ENCODE assay signal across 17 cellular contexts in genomic region chr17:32287804-32288511, GRCh38.
"Had no signal": no experiment of that assay in that cellular context is flagged by ENCODE, and none has a peak within 500 bp of the region (broad histone marks: within the 10 kb centered on the region; RNA-seq: fewer than 3 reads in every experiment).

No MANE protein-coding gene starts in this region.

- H3K36me3 ChIP-seq: adrenal gland, lower lobe of right lung, upper lobe of left lung had no signal

- H3K27ac Mint-ChIP-seq: activated CD4-positive, alpha-beta T cell treated with anti-CD3 and anti-CD28 coated beads, Interleukin-2, amount 10 ng/mL, durations not matched to agents 24 days and 14 days; activated naive CD4-positive, alpha-beta T cell treated with anti-CD3 and anti-CD28 coated beads, Interleukin-2, amount 10 ng/mL, durations not matched to agents 7 days and 5 days; mesothelial cell of epicardium; stimulated activated naive CD8-positive, alpha-beta T cell treated with anti-CD3 and anti-CD28 coated beads, Interleukin-15, amount 100 ng/mL, for 72 hours; T-helper 17 cell had no signal

- H3K4me3 ChIP-seq: adrenal gland, coronary artery, lower lobe of right lung, testis, upper lobe of left lung had no signal

- H3K27me3 ChIP-seq: adrenal gland, testis, upper lobe of left lung had no signal

- DNase-seq: activated CD4-positive, alpha-beta T cell treated with anti-CD3 and anti-CD28 coated beads, Interleukin-2, amount 10 ng/mL, durations not matched to agents 24 days and 14 days; activated CD4-positive, CD25-positive, alpha-beta regulatory T cell; activated naive CD4-positive, alpha-beta T cell treated with anti-CD3 and anti-CD28 coated beads, Interleukin-2, amount 10 ng/mL, durations not matched to agents 7 days and 5 days; adrenal gland; central memory CD4-positive, alpha-beta T cell; effector CD8-positive, alpha-beta T cell; foreskin melanocyte; head of caudate nucleus; left cardiac atrium; lower lobe of right lung; stimulated activated naive CD8-positive, alpha-beta T cell treated with anti-CD3 and anti-CD28 coated beads, Interleukin-15, amount 100 ng/mL, for 72 hours; T-helper 17 cell; testis; upper lobe of left lung had no signal

- H3K9me3 ChIP-seq: adrenal gland, lower lobe of right lung, testis, upper lobe of left lung had no signal

- H3K4me3 Mint-ChIP-seq: activated CD4-positive, alpha-beta T cell treated with anti-CD3 and anti-CD28 coated beads, Interleukin-2, amount 10 ng/mL, durations not matched to agents 24 days and 14 days; activated naive CD4-positive, alpha-beta T cell treated with anti-CD3 and anti-CD28 coated beads, Interleukin-2, amount 10 ng/mL, durations not matched to agents 7 days and 5 days; mesothelial cell of epicardium; stimulated activated naive CD8-positive, alpha-beta T cell treated with anti-CD3 and anti-CD28 coated beads, Interleukin-15, amount 100 ng/mL, for 72 hours; T-helper 17 cell had no signal

- H3K27ac ChIP-seq: adrenal gland, coronary artery, lower lobe of right lung, testis, upper lobe of left lung had no signal

- H3K4me1 Mint-ChIP-seq: activated CD4-positive, alpha-beta T cell treated with anti-CD3 and anti-CD28 coated beads, Interleukin-2, amount 10 ng/mL, durations not matched to agents 24 days and 14 days; mesothelial cell of epicardium; stimulated activated naive CD8-positive, alpha-beta T cell treated with anti-CD3 and anti-CD28 coated beads, Interleukin-15, amount 100 ng/mL, for 72 hours had no signal

- H3K9me3 Mint-ChIP-seq: activated CD4-positive, alpha-beta T cell treated with anti-CD3 and anti-CD28 coated beads, Interleukin-2, amount 10 ng/mL, durations not matched to agents 24 days and 14 days; activated naive CD4-positive, alpha-beta T cell treated with anti-CD3 and anti-CD28 coated beads, Interleukin-2, amount 10 ng/mL, durations not matched to agents 7 days and 5 days; mesothelial cell of epicardium; stimulated activated naive CD8-positive, alpha-beta T cell treated with anti-CD3 and anti-CD28 coated beads, Interleukin-15, amount 100 ng/mL, for 72 hours had no signal

- ATAC-seq: left cardiac atrium; lower lobe of right lung; sciatic nerve; stimulated activated naive CD8-positive, alpha-beta T cell treated with anti-CD3 and anti-CD28 coated beads, Interleukin-15, amount 100 ng/mL, for 72 hours; T-helper 17 cell had no signal

- H3K36me3 Mint-ChIP-seq: activated naive CD4-positive, alpha-beta T cell treated with anti-CD3 and anti-CD28 coated beads, Interleukin-2, amount 10 ng/mL, durations not matched to agents 7 days and 5 days; mesothelial cell of epicardium had no signal

- H3K4me1 ChIP-seq: adrenal gland, lower lobe of right lung, upper lobe of left lung had no signal
